ENCODE assay signal across 1 cellular context in the genomic region with DNA sequence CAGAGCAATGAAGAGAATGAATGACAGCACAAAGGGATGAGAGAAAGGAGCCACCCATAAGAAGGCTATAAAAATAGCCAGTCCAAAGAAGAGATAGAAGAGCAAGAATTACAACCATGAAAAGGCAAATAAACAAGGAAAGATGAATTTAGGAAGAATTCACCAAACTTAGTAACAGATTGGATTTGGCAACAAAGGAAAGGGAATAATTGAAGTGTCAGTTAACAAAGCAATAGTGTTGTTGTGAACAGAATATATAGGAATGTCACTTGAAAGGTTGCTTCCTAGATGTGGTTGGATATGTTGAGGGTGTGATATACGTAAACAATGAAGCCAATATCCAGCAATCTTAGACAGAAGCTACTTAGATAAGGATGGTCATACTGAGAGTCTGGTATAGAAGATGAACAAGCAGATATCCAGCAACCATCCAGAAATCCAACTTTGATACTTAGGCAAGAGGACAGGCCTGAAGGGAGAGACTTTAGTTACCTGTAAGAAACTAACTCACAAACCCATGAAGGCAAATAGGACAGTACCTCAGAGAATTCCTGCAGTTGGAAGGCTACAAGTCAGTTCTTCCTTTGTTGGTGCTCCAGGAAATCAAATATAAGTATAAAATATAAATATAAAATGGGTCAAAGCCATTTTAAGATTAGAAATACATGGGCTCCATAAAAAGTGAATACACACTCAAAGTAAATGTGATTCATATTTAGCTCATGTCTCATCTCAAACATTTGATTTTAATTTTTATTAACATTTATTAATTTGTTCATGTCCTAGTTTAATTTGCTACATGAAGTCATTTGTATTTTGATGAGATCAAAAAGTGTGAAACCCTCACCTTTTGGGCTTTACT.
TF ChIP-seq lines count a peak whose summit lies in the region.

No MANE protein-coding gene starts in this region.

TF ChIP-seq in HepG2, 621 proteins besides CTCF, POLR2A, EP300 and RAD21 (continued from another document):
- TF ChIP-seq, protein P1, sequence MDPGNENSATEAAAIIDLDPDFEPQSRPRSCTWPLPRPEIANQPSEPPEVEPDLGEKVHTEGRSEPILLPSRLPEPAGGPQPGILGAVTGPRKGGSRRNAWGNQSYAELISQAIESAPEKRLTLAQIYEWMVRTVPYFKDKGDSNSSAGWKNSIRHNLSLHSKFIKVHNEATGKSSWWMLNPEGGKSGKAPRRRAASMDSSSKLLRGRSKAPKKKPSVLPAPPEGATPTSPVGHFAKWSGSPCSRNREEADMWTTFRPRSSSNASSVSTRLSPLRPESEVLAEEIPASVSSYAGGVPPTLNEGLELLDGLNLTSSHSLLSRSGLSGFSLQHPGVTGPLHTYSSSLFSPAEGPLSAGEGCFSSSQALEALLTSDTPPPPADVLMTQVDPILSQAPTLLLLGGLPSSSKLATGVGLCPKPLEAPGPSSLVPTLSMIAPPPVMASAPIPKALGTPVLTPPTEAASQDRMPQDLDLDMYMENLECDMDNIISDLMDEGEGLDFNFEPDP (CRISPR knock-in tag; conservative IDR thresholded peaks at IDR 0.05) = no peak
TF ChIP-seq in HepG2: peak in this region for 0.
